In the genomic region with DNA sequence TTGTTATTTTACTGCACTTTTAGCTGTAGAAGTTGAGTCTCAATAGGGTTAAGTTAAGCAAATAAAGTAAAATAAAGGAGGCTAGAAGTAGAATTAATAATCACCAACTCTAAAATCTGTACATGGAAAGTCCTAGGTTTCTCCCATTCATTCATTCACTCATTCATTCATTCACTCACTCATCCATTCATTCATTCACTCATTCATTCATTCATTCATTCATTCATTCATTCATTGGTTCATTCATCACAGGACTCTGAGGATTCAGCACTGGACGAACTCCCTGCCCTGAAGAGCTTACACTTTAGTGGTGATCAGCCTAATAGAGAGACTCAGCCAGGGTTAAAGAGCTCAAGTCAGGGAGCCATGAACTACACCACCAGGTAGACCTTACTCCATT, we compare ENCODE assay signal across 15 cellular contexts. TPM values are rescaled to one million over a fixed set of nuclear protein-coding genes. Genes with fewer than 3 reads are reported as not detected.
A peak's percentile ranks its signal among the peaks of the same experiment; 100 is the strongest.
DNase-seq lines count a peak whose midpoint lies in the region; ATAC-seq, FAIRE-seq and TF ChIP-seq lines count a peak whose summit lies in the region.
"Had no signal": no experiment of that assay in that cellular context is flagged by ENCODE, and none has a peak within 500 bp of the region (broad histone marks: within the 10 kb centered on the region; RNA-seq: fewer than 3 reads in every experiment).

No MANE protein-coding gene starts in this region.

- TF ChIP-seq EP300 in HepG2 (IDR thresholded peaks at IDR 0.05; ENCODE audit: low read depth in 2 of 2, low read length in 2 of 2): no peak
- TF ChIP-seq EP300 in HepG2 (CRISPR knock-in tag; IDR thresholded peaks at IDR 0.05; ENCODE audit: borderline replicate concordance): no peak

- no peaks in the 10 kb centered on the region for H3K36me3 Mint-ChIP-seq in activated naive CD8-positive, alpha-beta T cell treated with anti-CD3 and anti-CD28 coated beads for 36 hours

- FAIRE-seq in HepG2 (lab: Jason Lieb, UNC): no peak
- no peak for FAIRE-seq in kidney (lab: Jason Lieb, UNC)
- FAIRE-seq: A204.1, GM18507 had no signal

- H3K9me3 ChIP-seq in HepG2 (ENCODE audit: low read length) (no peaks in the 10 kb centered on the region), right lobe of liver (no peaks in the 10 kb centered on the region), kidney (ENCODE audit: control insufficient read depth in 1 of 2, low read length in 2 of 2) (no peaks in the 10 kb centered on the region)

- ATAC-seq in HepG2: no peak
- no peak for ATAC-seq in right lobe of liver

- H3K4me3 Mint-ChIP-seq in activated naive CD8-positive, alpha-beta T cell treated with anti-CD3 and anti-CD28 coated beads for 36 hours: no peak overlapping the region
- H3K4me3 Mint-ChIP-seq: B cell had no signal

- H3K9ac ChIP-seq in HepG2 (ENCODE audit: insufficient read depth, low read depth, low read length) (no peak overlapping the region), kidney (ENCODE audit: low read length in 2 of 2) (no peak overlapping the region)

- TF ChIP-seq CTCF in HepG2 (CRISPR knock-in tag; IDR thresholded peaks at IDR 0.05) (no peak), right lobe of liver (IDR thresholded peaks at IDR 0.05) (no peak), kidney (IDR thresholded peaks at IDR 0.05; ENCODE audit: borderline replicate concordance, extremely low read depth, insufficient read depth) (no peak)

- H3K79me2 ChIP-seq in HepG2 (ENCODE audit: insufficient read depth, low read length): peaks cover 5% of the 10 kb centered on the region

- CTCF ChIA-PET in HepG2 (lab: Yijun Ruan, JAX; ENCODE audit: low intra/inter-chr PET ratio, low total read pairs): no interaction called here

- H3K4me1 ChIP-seq in HepG2 (ENCODE audit: insufficient read depth, low read length) (peaks cover 27% of the 10 kb centered on the region), right lobe of liver (peaks cover 0 to 4% (median 0%) of the 10 kb centered on the region in 4 donors), kidney (ENCODE audit: control insufficient read depth in 1 of 2, insufficient read depth in 1 of 2, low read depth in 1 of 2, low read length in 2 of 2) (no peaks in the 10 kb centered on the region)

- TF ChIP-seq RAD21 in HepG2 (CRISPR knock-in tag; IDR thresholded peaks at IDR 0.05): no peak

- H3K9me3 Mint-ChIP-seq in activated naive CD8-positive, alpha-beta T cell treated with anti-CD3 and anti-CD28 coated beads for 36 hours: no peaks in the 10 kb centered on the region
- H3K9me3 Mint-ChIP-seq: CD4-positive, alpha-beta T cell had no signal

- no peaks in the 10 kb centered on the region for H4K20me1 ChIP-seq in HepG2 (ENCODE audit: insufficient read depth, low read length)

- H3K27ac Mint-ChIP-seq in activated naive CD8-positive, alpha-beta T cell treated with anti-CD3 and anti-CD28 coated beads for 36 hours: peak overlapping the region; percentile 32
- H3K27ac Mint-ChIP-seq: B cell; CD4-positive, alpha-beta T cell had no signal

- no peaks in the 10 kb centered on the region for H3K27me3 Mint-ChIP-seq in activated naive CD8-positive, alpha-beta T cell treated with anti-CD3 and anti-CD28 coated beads for 36 hours
- H3K27me3 Mint-ChIP-seq: CD4-positive, alpha-beta T cell had no signal

- TF ChIP-seq POLR2A in HepG2 (IDR thresholded peaks at IDR 0.05; ENCODE audit: insufficient read depth in 1 of 2, low read depth in 2 of 2, low read length in 2 of 2) (no peak), right lobe of liver (IDR thresholded peaks at IDR 0.05) (no peak)

- WGBS in HepG2 (ENCODE audit: low lambda C conversion rate): 4% methylated on average over 1 of the region's 1 CpG
- whole genome bisulfite sequencing in right lobe of liver (ENCODE audit: insufficient coverage, low coverage, low lambda C conversion rate, missing lambda C conversion rate): 67% methylated on average over 1 of the region's 1 CpG

- no TSS peak for BruUV-seq in HepG2 (replicated peaks; lab: Mats Ljungman, UMichigan)

- no peak overlapping the region for H2AFZ ChIP-seq in HepG2 (ENCODE audit: low read length)

- DNase-seq in activated CD8-positive, alpha-beta memory T cell treated with anti-CD3 and anti-CD28 coated beads for 24 hours: peak; percentile 7
- DNase-seq in activated CD8-positive, alpha-beta memory T cell treated with anti-CD3 and anti-CD28 coated beads, Interleukin-2, amount 50 U/mL, for 4 hours: no peak
- DNase-seq in HepG2 (ENCODE audit: low spot score): no peak
- DNase-seq in right lobe of liver: no peak
- DNase-seq in activated naive CD8-positive, alpha-beta T cell treated with anti-CD3 and anti-CD28 coated beads for 36 hours: no peak
- DNase-seq in kidney: no peak
- DNase-seq in HPDE6-E6E7 (ENCODE audit: extremely low spot score): no peak
- DNase-seq: C1 segment of cervical spinal cord; Calu3; CD4-positive, alpha-beta T cell; DMS 273 treated with DMSO at 0.1 percent for 48 hours; HCEC 1CT had no signal

- no peaks in the 10 kb centered on the region for H3K36me3 ChIP-seq in HepG2 (replicated peaks in 1 of 2; ENCODE audit: control insufficient read depth in 1 of 2, insufficient read depth in 2 of 2, low read length in 2 of 2)
- no peaks in the 10 kb centered on the region for H3K36me3 ChIP-seq in right lobe of liver
- no peaks in the 10 kb centered on the region for H3K36me3 ChIP-seq in kidney (ENCODE audit: control insufficient read depth in 1 of 2, insufficient read depth in 2 of 2, low read length in 2 of 2)

- H3K4me3 ChIP-seq in HepG2 (replicated peaks in 1 of 3; ENCODE audit: insufficient read depth in 1 of 3, low read depth in 2 of 3, low read length in 3 of 3) (no peak overlapping the region), right lobe of liver (no peak overlapping the region), kidney (ENCODE audit: low read length in 2 of 2) (no peak overlapping the region)

- H3K4me2 ChIP-seq in HepG2 (ENCODE audit: low read depth, low read length): no peak overlapping the region

- in situ Hi-C loops in HepG2 (cut with HindIII; ENCODE audit: extremely low pct_ligation_motif_present, low pct_unique_long_range_greater_than_20kb): no loop called here

- POLR2A ChIA-PET in HepG2 (lab: Yijun Ruan, JAX): no interaction called here

- no peak overlapping the region for H3K27ac ChIP-seq in HepG2 (ENCODE audit: extremely low read length, insufficient read depth, low read length)
- no peak overlapping the region for H3K27ac ChIP-seq in right lobe of liver
- no peak overlapping the region for H3K27ac ChIP-seq in kidney (ENCODE audit: low read depth in 2 of 2, low read length in 2 of 2)

- intact Hi-C loops in HepG2 (cut with micrococcal nuclease; ENCODE audit: unreplicated experiment) (no loop called here), right lobe of liver (cut with DNase I) (no loop called here), kidney (cut with DNase I) (no loop called here)

- peaks cover 35% of the 10 kb centered on the region for H3K4me1 Mint-ChIP-seq in activated naive CD8-positive, alpha-beta T cell treated with anti-CD3 and anti-CD28 coated beads for 36 hours

- H3K27me3 ChIP-seq in HepG2 (ENCODE audit: control insufficient read depth in 1 of 2, insufficient read depth in 2 of 2, low read length in 2 of 2): peaks cover 0 to 11% of the 10 kb centered on the region in 2 experiments; a peak in 1 of 5 replicates
- no peaks in the 10 kb centered on the region for H3K27me3 ChIP-seq in right lobe of liver

RNA-seq across cellular contexts. Expression of a gene that starts 4.5 kb away (rescaled TPM):
- total RNA-seq in HepG2 (2016; rRNA removed; fragmentation: Illumina TruSeq; extraction: Trizol): 19.3 and 32.1 TPM in 2 replicates
- 3.2 and 3.8 TPM in 2 replicates for total RNA-seq in HepG2 (2016; cell fraction: cytosol; rRNA removed; fragmentation: Illumina TruSeq; extraction: Trizol; ENCODE audit: low read depth)
- 22.5 and 34.8 TPM in 2 replicates for total RNA-seq in HepG2 (2016; cell fraction: insoluble cytoplasmic fraction; rRNA removed; fragmentation: Illumina TruSeq; extraction: Trizol)
- 6.8 and 8.5 TPM in 2 replicates for total RNA-seq in HepG2 (2016; cell fraction: membrane; rRNA removed; fragmentation: Illumina TruSeq; extraction: Trizol)
- total RNA-seq in HepG2 (2016; cell fraction: nucleus; rRNA removed; fragmentation: Illumina TruSeq; extraction: Trizol): 46.5 and 54.1 TPM in 2 replicates
- 19.6 and 21.4 TPM in 2 replicates for polyA plus RNA-seq in HepG2 (2011; rRNA removed)
- 7.4 and 8.9 TPM in 2 replicates for polyA plus RNA-seq in HepG2 (2011; cell fraction: cytosol; rRNA removed)
- 30.7 and 32.0 TPM in 2 replicates for polyA plus RNA-seq in HepG2 (2011; cell fraction: nucleus; rRNA removed)
- polyA plus RNA-seq in HepG2 (2012): 10.8 and 12.4 TPM in 2 replicates
- polyA plus RNA-seq in HepG2 (2016; cell fraction: cytosol; fragmentation: Illumina TruSeq; extraction: Trizol; ENCODE audit: low read depth): 1.7 and 1.8 TPM in 2 replicates
- polyA plus RNA-seq in HepG2 (2016; cell fraction: insoluble cytoplasmic fraction; fragmentation: Illumina TruSeq; extraction: Trizol; ENCODE audit: low read depth): 14.0 and 14.1 TPM in 2 replicates
- polyA plus RNA-seq in HepG2 (2016; cell fraction: membrane; fragmentation: Illumina TruSeq; extraction: Trizol; ENCODE audit: low read depth): 2.6 and 3.8 TPM in 2 replicates
- 79.8 and 79.9 TPM in 2 replicates for polyA plus RNA-seq in HepG2 (2016; cell fraction: nucleus; fragmentation: Illumina TruSeq; extraction: Trizol; ENCODE audit: insufficient read depth, low read depth)
- 28.9 and 136 TPM in 2 replicates for polyA minus RNA-seq in HepG2 (2011; rRNA and poly(A)+ RNA removed; ENCODE audit: low replicate concordance)
- 6.3 and 10.3 TPM in 2 replicates for polyA minus RNA-seq in HepG2 (2011; cell fraction: cytosol; rRNA and poly(A)+ RNA removed)
- 49.8 and 65.3 TPM in 2 replicates for polyA minus RNA-seq in HepG2 (2011; cell fraction: nucleus; rRNA and poly(A)+ RNA removed)
- 10 to 100 TPM; 13.7 to 23.2 (median 18.0) TPM for total RNA-seq in right lobe of liver
- 10 to 100 TPM; 50.6 to 56.6 TPM for total RNA-seq in activated naive CD8-positive, alpha-beta T cell treated with anti-CD3 and anti-CD28 coated beads for 36 hours
- total RNA-seq in kidney: 33.3 TPM
- polyA plus RNA-seq in kidney (ENCODE audit: insufficient read depth, low read depth, low replicate concordance): 14.8 TPM

RNA-seq across cellular contexts. Expression of a gene that starts 9.2 kb away (rescaled TPM):
- total RNA-seq in HepG2 (2016; rRNA removed; fragmentation: Illumina TruSeq; extraction: Trizol): 0.42 and 0.91 TPM in 2 replicates
- 0.18 and 0.20 TPM in 2 replicates for total RNA-seq in HepG2 (2016; cell fraction: cytosol; rRNA removed; fragmentation: Illumina TruSeq; extraction: Trizol; ENCODE audit: low read depth)
- total RNA-seq in HepG2 (2016; cell fraction: insoluble cytoplasmic fraction; rRNA removed; fragmentation: Illumina TruSeq; extraction: Trizol): 0.55 and 0.93 TPM in 2 replicates
- total RNA-seq in HepG2 (2016; cell fraction: membrane; rRNA removed; fragmentation: Illumina TruSeq; extraction: Trizol): 0.69 and 0.74 TPM in 2 replicates
- total RNA-seq in HepG2 (2016; cell fraction: nucleus; rRNA removed; fragmentation: Illumina TruSeq; extraction: Trizol): 0.31 and 0.81 TPM in 2 replicates
- polyA plus RNA-seq in HepG2 (2011; rRNA removed): 1.5 and 1.8 TPM in 2 replicates
- 1.5 and 3.9 TPM in 2 replicates for polyA plus RNA-seq in HepG2 (2011; cell fraction: cytosol; rRNA removed)
- 3.8 and 4.4 TPM in 2 replicates for polyA plus RNA-seq in HepG2 (2011; cell fraction: nucleus; rRNA removed)
- polyA plus RNA-seq in HepG2 (2012): 0.38 and 0.64 TPM in 2 replicates
- 0.08 and 0.19 TPM in 2 replicates for polyA plus RNA-seq in HepG2 (2016; cell fraction: cytosol; fragmentation: Illumina TruSeq; extraction: Trizol; ENCODE audit: low read depth)
- polyA plus RNA-seq in HepG2 (2016; cell fraction: insoluble cytoplasmic fraction; fragmentation: Illumina TruSeq; extraction: Trizol; ENCODE audit: low read depth): 0.67 and 0.83 TPM in 2 replicates
- polyA plus RNA-seq in HepG2 (2016; cell fraction: membrane; fragmentation: Illumina TruSeq; extraction: Trizol; ENCODE audit: low read depth): 0.63 and 0.93 TPM in 2 replicates
- polyA plus RNA-seq in HepG2 (2016; cell fraction: nucleus; fragmentation: Illumina TruSeq; extraction: Trizol; ENCODE audit: insufficient read depth, low read depth): 1.1 and 1.2 TPM in 2 replicates
- 1.5 and 4.9 TPM in 2 replicates for polyA minus RNA-seq in HepG2 (2011; rRNA and poly(A)+ RNA removed; ENCODE audit: low replicate concordance)
- polyA minus RNA-seq in HepG2 (2011; cell fraction: cytosol; rRNA and poly(A)+ RNA removed): 1.5 and 1.8 TPM in 2 replicates
- 0.99 and 1.4 TPM in 2 replicates for polyA minus RNA-seq in HepG2 (2011; cell fraction: nucleus; rRNA and poly(A)+ RNA removed)
- total RNA-seq in right lobe of liver: 1 to 10 TPM; 1.0 to 8.4 (median 5.3) TPM
- total RNA-seq in activated naive CD8-positive, alpha-beta T cell treated with anti-CD3 and anti-CD28 coated beads for 36 hours: 1 to 10 TPM; 3.8 to 4.1 TPM
- 11.4 TPM for total RNA-seq in kidney
- 5.0 TPM for polyA plus RNA-seq in kidney (ENCODE audit: insufficient read depth, low read depth, low replicate concordance)

RNA-seq across cellular contexts. Expression of a gene that starts 43.3 kb away (rescaled TPM):
- total RNA-seq in HepG2 (2016; rRNA removed; fragmentation: Illumina TruSeq; extraction: Trizol): 3.2 and 7.3 TPM in 2 replicates
- 2.0 and 2.5 TPM in 2 replicates for total RNA-seq in HepG2 (2016; cell fraction: cytosol; rRNA removed; fragmentation: Illumina TruSeq; extraction: Trizol; ENCODE audit: low read depth)
- 2.4 and 7.8 TPM in 2 replicates for total RNA-seq in HepG2 (2016; cell fraction: insoluble cytoplasmic fraction; rRNA removed; fragmentation: Illumina TruSeq; extraction: Trizol)
- total RNA-seq in HepG2 (2016; cell fraction: membrane; rRNA removed; fragmentation: Illumina TruSeq; extraction: Trizol): 3.7 and 4.9 TPM in 2 replicates
- 8.7 and 10.7 TPM in 2 replicates for total RNA-seq in HepG2 (2016; cell fraction: nucleus; rRNA removed; fragmentation: Illumina TruSeq; extraction: Trizol)
- 13.8 and 16.0 TPM in 2 replicates for polyA plus RNA-seq in HepG2 (2011; rRNA removed)
- polyA plus RNA-seq in HepG2 (2011; cell fraction: cytosol; rRNA removed): 8.3 and 8.8 TPM in 2 replicates
- 49.0 and 57.1 TPM in 2 replicates for polyA plus RNA-seq in HepG2 (2011; cell fraction: nucleus; rRNA removed)
- polyA plus RNA-seq in HepG2 (2012): 6.3 and 10.4 TPM in 2 replicates
- 1.9 and 2.6 TPM in 2 replicates for polyA plus RNA-seq in HepG2 (2016; cell fraction: cytosol; fragmentation: Illumina TruSeq; extraction: Trizol; ENCODE audit: low read depth)
- polyA plus RNA-seq in HepG2 (2016; cell fraction: insoluble cytoplasmic fraction; fragmentation: Illumina TruSeq; extraction: Trizol; ENCODE audit: low read depth): 3.4 and 3.6 TPM in 2 replicates
- polyA plus RNA-seq in HepG2 (2016; cell fraction: membrane; fragmentation: Illumina TruSeq; extraction: Trizol; ENCODE audit: low read depth): 3.5 and 4.2 TPM in 2 replicates
- polyA plus RNA-seq in HepG2 (2016; cell fraction: nucleus; fragmentation: Illumina TruSeq; extraction: Trizol; ENCODE audit: insufficient read depth, low read depth): 34.3 and 35.9 TPM in 2 replicates
- polyA minus RNA-seq in HepG2 (2011; rRNA and poly(A)+ RNA removed; ENCODE audit: low replicate concordance): 11.5 and 19.4 TPM in 2 replicates
- polyA minus RNA-seq in HepG2 (2011; cell fraction: cytosol; rRNA and poly(A)+ RNA removed): 2.8 and 4.9 TPM in 2 replicates
- 13.4 and 15.0 TPM in 2 replicates for polyA minus RNA-seq in HepG2 (2011; cell fraction: nucleus; rRNA and poly(A)+ RNA removed)
- 1 to 10 TPM; 2.2 to 6.8 (median 4.2) TPM for total RNA-seq in right lobe of liver
- 1 to 10 TPM; 3.0 to 4.4 TPM for total RNA-seq in activated naive CD8-positive, alpha-beta T cell treated with anti-CD3 and anti-CD28 coated beads for 36 hours
- total RNA-seq in kidney: 15.7 TPM
- polyA plus RNA-seq in kidney (ENCODE audit: insufficient read depth, low read depth, low replicate concordance): 7.0 TPM
